20 cellular contexts compared by ENCODE assay signal in the genomic region with DNA sequence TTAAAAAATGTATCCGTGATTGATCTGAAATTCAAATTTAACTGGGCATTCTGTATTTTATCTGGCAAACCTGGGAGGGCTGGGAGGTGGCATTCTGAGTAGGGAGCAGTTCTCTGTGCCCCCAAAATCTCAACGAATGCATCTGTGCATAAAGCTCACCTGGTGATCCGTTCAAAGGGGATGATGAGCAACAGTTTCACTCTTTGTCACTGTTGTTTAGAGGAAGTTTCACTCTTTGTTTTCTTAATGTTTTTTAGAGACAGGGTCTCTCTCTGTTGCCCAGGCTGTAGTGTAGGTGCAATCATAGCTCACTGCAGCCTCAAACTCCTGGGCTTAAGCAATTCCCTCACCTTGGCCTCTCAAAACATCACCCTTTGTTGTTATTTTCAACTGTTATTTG.
DNase-seq lines count a peak whose midpoint lies in the region; ATAC-seq, FAIRE-seq and TF ChIP-seq lines count a peak whose summit lies in the region.
"Had no signal": no experiment of that assay in that cellular context is flagged by ENCODE, and none has a peak within 500 bp of the region (broad histone marks: within the 10 kb centered on the region; RNA-seq: fewer than 3 reads in every experiment).

No MANE protein-coding gene starts in this region.

- no peaks in the 10 kb centered on the region for H4K20me1 ChIP-seq in H1 (replicated peaks in 1 of 2; ENCODE audit: control insufficient read depth in 1 of 2, insufficient read depth in 2 of 2, low read length in 2 of 2)

- TF ChIP-seq RAD21 in H1 (IDR thresholded peaks at IDR 0.05 in 1 of 2, conservative IDR thresholded peaks at IDR 0.05 in 1 of 2; ENCODE audit: low read depth in 2 of 2, low read length in 2 of 2) = no peak

- H3K18ac ChIP-seq in H1 (ENCODE audit: extremely low read depth, low read length) = no peak overlapping the region

- no peak overlapping the region for H4K8ac ChIP-seq in H1 (ENCODE audit: extremely low read depth, insufficient read depth, low read length)

- H3K79me2 ChIP-seq in H1 (ENCODE audit: control insufficient read depth in 1 of 2, insufficient read depth in 2 of 2, low read length in 2 of 2) = no peaks in the 10 kb centered on the region

- H2AFZ ChIP-seq in H1 (ENCODE audit: low read length) = no peak overlapping the region

- H3K56ac ChIP-seq in H1 (replicated peaks; ENCODE audit: insufficient read length, low read depth, low read length) = no peak overlapping the region

- peaks cover 14% of the 10 kb centered on the region for H3K27me3 Mint-ChIP-seq in activated CD8-positive, alpha-beta memory T cell treated with anti-CD3 and anti-CD28 coated beads, Interleukin-2, amount 10 ng/mL, durations not matched to agents 7 days and 5 days

- no peaks in the 10 kb centered on the region for H3K36me3 ChIP-seq in H1 (ENCODE audit: control insufficient read depth in 2 of 4, insufficient read depth in 4 of 4, low read length in 3 of 4)
- H3K36me3 ChIP-seq: gastrocnemius medialis, spleen had no signal

- H2BK15ac ChIP-seq in H1 (ENCODE audit: low read length) = no peak overlapping the region

- H3K23me2 ChIP-seq in H1 (ENCODE audit: low read depth, low read length) = no peaks in the 10 kb centered on the region

- TF ChIP-seq POLR2A in H1 (IDR thresholded peaks at IDR 0.05; ENCODE audit: control extremely low read depth in 1 of 2, low read depth in 2 of 2, low read length in 2 of 2) = no peak

- no peaks in the 10 kb centered on the region for H3K27me3 ChIP-seq in H1 (replicated peaks in 1 of 4; ENCODE audit: control insufficient read depth in 3 of 4, extremely low read depth in 1 of 4, insufficient read depth in 3 of 4, low read length in 3 of 4)
- H3K27me3 ChIP-seq: gastrocnemius medialis had no signal

- H3K4me3 Mint-ChIP-seq in activated CD8-positive, alpha-beta memory T cell treated with anti-CD3 and anti-CD28 coated beads, Interleukin-2, amount 10 ng/mL, durations not matched to agents 7 days and 5 days = no peak overlapping the region
- H3K4me3 Mint-ChIP-seq: CD14-positive monocyte, naive B cell had no signal

- H2BK5ac ChIP-seq in H1 (ENCODE audit: low read depth, low read length) = no peak overlapping the region

- no peak overlapping the region for H3K23ac ChIP-seq in H1 (ENCODE audit: insufficient read length)

- no peak overlapping the region for H3K4me3 ChIP-seq in H1 (ENCODE audit: extremely low read depth in 1 of 4, insufficient read depth in 2 of 4, low read depth in 3 of 4, low read length in 4 of 4)
- H3K4me3 ChIP-seq: gastrocnemius medialis, spleen had no signal

- H2BK120ac ChIP-seq in H1 (replicated peaks; ENCODE audit: low read depth, low read length) = no peak overlapping the region

- H3K9ac ChIP-seq in H1 (replicated peaks in 1 of 4; ENCODE audit: extremely low read depth in 1 of 4, low read depth in 3 of 4, low read length in 3 of 4) = no peak overlapping the region

- H2BK20ac ChIP-seq in H1 (ENCODE audit: low read length) = 0 out of 2 replicates have a peak overlapping the region, but pooled peaks have one; percentile 62

- no peak overlapping the region for H4K91ac ChIP-seq in H1 (replicated peaks; ENCODE audit: insufficient read length, low read length)

- H3K9me3 ChIP-seq in H1 (ENCODE audit: insufficient read depth in 2 of 2, low read depth in 1 of 2, low read length in 1 of 2) = no peaks in the 10 kb centered on the region
- H3K9me3 ChIP-seq: gastrocnemius medialis, spleen had no signal

- peaks cover 5 to 17% (median 8%) of the 10 kb centered on the region in 4 experiments; a peak in 6 of 7 replicates for H3K4me1 ChIP-seq in H1 (replicated peaks in 1 of 4; ENCODE audit: control insufficient read depth in 3 of 4, insufficient read depth in 4 of 4, low read length in 3 of 4)
- H3K4me1 ChIP-seq: gastrocnemius medialis, spleen had no signal

- ATAC-seq in GM18907 (IDR thresholded peaks at IDR 0.05; ENCODE audit: unreplicated experiment) = peak; percentile 75
- peak; percentile 74 for ATAC-seq in GM21619 (IDR thresholded peaks at IDR 0.05; ENCODE audit: unreplicated experiment)
- peak; percentile 69 for ATAC-seq in HG03139 (IDR thresholded peaks at IDR 0.05; ENCODE audit: unreplicated experiment)
- no peak for ATAC-seq in left lobe of liver
- no peak for ATAC-seq in activated CD8-positive, alpha-beta memory T cell treated with anti-CD3 and anti-CD28 coated beads, Interleukin-2, amount 10 ng/mL, durations not matched to agents 7 days and 5 days
- ATAC-seq: gastrocnemius medialis, left ventricle myocardium superior had no signal

- H3K4ac ChIP-seq in H1 (replicated peaks; ENCODE audit: insufficient read length, low read depth, low read length) = no peak overlapping the region

- 50% methylated on average over 3 of the region's 3 CpGs; no CpG with 5 or more reads in 1 of the 2 experiments for WGBS in H1 (ENCODE audit: extremely low coverage in 1 of 2, insufficient coverage in 1 of 2, insufficient read length in 1 of 2, insufficient replicate concordance in 2 of 2, low coverage in 1 of 2, low lambda C conversion rate in 2 of 2, missing lambda C conversion rate in 1 of 2), 2 experiments

- no peak overlapping the region for H4K5ac ChIP-seq in H1 (ENCODE audit: insufficient read length, low read depth, low read length)

- H3K27ac ChIP-seq in H1 (ENCODE audit: low read depth, low read length) = no peak overlapping the region
- H3K27ac ChIP-seq: gastrocnemius medialis, spleen had no signal

- no peak for FAIRE-seq in H1 (lab: Jason Lieb, UNC)

- H3K4me2 ChIP-seq in H1 (ENCODE audit: insufficient read depth in 1 of 2, low read depth in 2 of 2, low read length in 2 of 2) = no peak overlapping the region

- no peak overlapping the region for H3K14ac ChIP-seq in H1 (ENCODE audit: insufficient read length)

- no peak for TF ChIP-seq CTCF in H1 (IDR thresholded peaks at IDR 0.05; ENCODE audit: control extremely low read depth in 1 of 3, insufficient read depth in 1 of 3, low read depth in 1 of 3, low read length in 3 of 3)

- H3K4me1 Mint-ChIP-seq in activated CD8-positive, alpha-beta memory T cell treated with anti-CD3 and anti-CD28 coated beads, Interleukin-2, amount 10 ng/mL, durations not matched to agents 7 days and 5 days = no peaks in the 10 kb centered on the region
- H3K4me1 Mint-ChIP-seq: CD14-positive monocyte, naive B cell had no signal

- H2BK12ac ChIP-seq in H1 (ENCODE audit: low read depth, low read length) = no peak overlapping the region

- CTCF ChIA-PET in H1 (lab: Charles Lee; ENCODE audit: partially characterized antibody) = interaction anchor here (1.1 to 1.2 kb wide), 3 partner anchors 15 to 107 kb away, joined by 3 to 6 read pairs (median 4); no protein-coding TSS in a partner anchor
- CTCF ChIA-PET in activated CD8-positive, alpha-beta memory T cell treated with anti-CD3 and anti-CD28 coated beads, Interleukin-2, amount 10 ng/mL, durations not matched to agents 7 days and 5 days (lab: Charles Lee) = interaction anchor here (1.9 kb wide), 1 partner anchor 14 kb away, joined by 4 read pairs; no protein-coding TSS in a partner anchor

- no peaks in the 10 kb centered on the region for H3K79me1 ChIP-seq in H1 (ENCODE audit: low read depth, low read length)

- no peak for TF ChIP-seq EP300 in H1 (IDR thresholded peaks at IDR 0.05; ENCODE audit: borderline replicate concordance in 1 of 2, low read depth in 2 of 2, low read length in 2 of 2)

- H3K27ac Mint-ChIP-seq in activated CD8-positive, alpha-beta memory T cell treated with anti-CD3 and anti-CD28 coated beads, Interleukin-2, amount 10 ng/mL, durations not matched to agents 7 days and 5 days = no peak overlapping the region
- H3K27ac Mint-ChIP-seq: CD14-positive monocyte, naive B cell, progenitor cell of endocrine pancreas had no signal

- no peak overlapping the region for H2AK5ac ChIP-seq in H1 (ENCODE audit: low read depth, low read length)

- H3K9me3 Mint-ChIP-seq in activated CD8-positive, alpha-beta memory T cell treated with anti-CD3 and anti-CD28 coated beads, Interleukin-2, amount 10 ng/mL, durations not matched to agents 7 days and 5 days (ENCODE audit: low read depth) = no peaks in the 10 kb centered on the region
- H3K9me3 Mint-ChIP-seq: CD14-positive monocyte, naive B cell had no signal

- DNase-seq in H1 (ENCODE audit: low read depth in 1 of 2, low spot score in 2 of 2) (no peak), left lobe of liver (ENCODE audit: low spot score) (no peak), NCI-H510A (lab: John Stamatoyannopoulos, UW) (no peak)
- DNase-seq in NK-92 treated with Interleukin-12 subunit alpha and Interleukin-12 subunit beta, amount 100 ng/mL, for 24 hours (lab: John Stamatoyannopoulos, UW) = no peak
- DNase-seq in activated CD8-positive, alpha-beta memory T cell treated with anti-CD3 and anti-CD28 coated beads, Interleukin-2, amount 10 ng/mL, durations not matched to agents 7 days and 5 days = no peak
- DNase-seq: activated CD4-positive, alpha-beta T cell treated with anti-CD3 and anti-CD28 coated beads for 1 hour; activated naive CD4-positive, alpha-beta T cell treated with Interleukin-2 at 50 U/mL for 16 hours; gastrocnemius medialis; left ventricle myocardium superior; naive B cell; NCI-H1417; SHP77; spleen; stimulated activated naive CD4-positive, alpha-beta T cell; trophoblast cell had no signal

- POLR2A ChIA-PET in H1 (lab: Charles Lee; ENCODE audit: partially characterized antibody) = no interaction called here

- no peaks in the 10 kb centered on the region for H3K36me3 Mint-ChIP-seq in activated CD8-positive, alpha-beta memory T cell treated with anti-CD3 and anti-CD28 coated beads, Interleukin-2, amount 10 ng/mL, durations not matched to agents 7 days and 5 days
- H3K36me3 Mint-ChIP-seq: CD14-positive monocyte, naive B cell had no signal

Comparison
In these comparisons a context has a peak if more than half of its experiments do, and no peak if none do; other contexts are left out.
1. ATAC-seq: peak in GM18907 (single experiment), GM21619 (single experiment) and HG03139 (single experiment); none in left lobe of liver (single experiment) and activated CD8-positive, alpha-beta memory T cell treated with anti-CD3 and anti-CD28 coated beads, Interleukin-2, amount 10 ng/mL, durations not matched to agents 7 days and 5 days (single experiment).